Comparison of ENCODE assay signal across 11 cellular contexts in genomic region chr12:11763760-11764520, GRCh38.
DNase-seq lines count a peak whose midpoint lies in the region; ATAC-seq and TF ChIP-seq lines count a peak whose summit lies in the region.
"Had no signal": no experiment of that assay in that cellular context is flagged by ENCODE, and none has a peak within 500 bp of the region (broad histone marks: within the 10 kb centered on the region; RNA-seq: fewer than 3 reads in every experiment).

No MANE protein-coding gene starts in this region.

- H3K4me1 ChIP-seq in ascending aorta (peaks cover 21 to 63% of the 10 kb centered on the region in 2 donors), left lung (peaks cover 30 to 90% of the 10 kb centered on the region in 2 donors), tibial artery (peaks cover 0 to 97% (median 70%) of the 10 kb centered on the region in 4 donors)
- peaks cover 24% of the 10 kb centered on the region for H3K4me1 ChIP-seq in CD8-positive, alpha-beta T cell (ENCODE audit: insufficient read depth, low read length)

- H3K27me3 Mint-ChIP-seq in activated naive CD8-positive, alpha-beta T cell = no peaks in the 10 kb centered on the region
- no peaks in the 10 kb centered on the region for H3K27me3 Mint-ChIP-seq in activated naive CD8-positive, alpha-beta T cell treated with anti-CD3 and anti-CD28 coated beads, Interleukin-2, amount 50 U/mL, for 24 hours
- no peaks in the 10 kb centered on the region for H3K27me3 Mint-ChIP-seq in CD8-positive, alpha-beta T cell (ENCODE audit: low read depth)

- ATAC-seq in activated naive CD8-positive, alpha-beta T cell treated with anti-CD3 and anti-CD28 coated beads, Interleukin-2, amount 50 U/mL, for 24 hours = no peak
- peak; percentile 31 for ATAC-seq in left lung
- ATAC-seq in esophagus mucosa = no peak
- no peak for ATAC-seq in CD8-positive, alpha-beta T cell
- ATAC-seq: left ventricle myocardium superior had no signal

- POLR2A ChIA-PET in CD8-positive, alpha-beta T cell (lab: Charles Lee) = no interaction called here

- peak overlapping the region; percentile 17 for H3K4me3 Mint-ChIP-seq in activated naive CD8-positive, alpha-beta T cell
- H3K4me3 Mint-ChIP-seq in activated naive CD8-positive, alpha-beta T cell treated with anti-CD3 and anti-CD28 coated beads, Interleukin-2, amount 50 U/mL, for 24 hours = no peak overlapping the region
- H3K4me3 Mint-ChIP-seq in CD8-positive, alpha-beta T cell = no peak overlapping the region

- H3K27me3 ChIP-seq in ascending aorta (no peaks in the 10 kb centered on the region), left lung (no peaks in the 10 kb centered on the region), tibial artery (no peaks in the 10 kb centered on the region)
- H3K27me3 ChIP-seq in CD8-positive, alpha-beta T cell (ENCODE audit: insufficient read depth, low read length) = no peaks in the 10 kb centered on the region

- peaks cover 62% of the 10 kb centered on the region for H3K4me1 Mint-ChIP-seq in activated naive CD8-positive, alpha-beta T cell (ENCODE audit: low read depth)
- H3K4me1 Mint-ChIP-seq in activated naive CD8-positive, alpha-beta T cell treated with anti-CD3 and anti-CD28 coated beads, Interleukin-2, amount 50 U/mL, for 24 hours = peaks cover 89% of the 10 kb centered on the region
- peaks cover 50% of the 10 kb centered on the region for H3K4me1 Mint-ChIP-seq in CD8-positive, alpha-beta T cell (ENCODE audit: low read depth)

- DNase-seq in activated naive CD8-positive, alpha-beta T cell treated with anti-CD3 and anti-CD28 coated beads, Interleukin-2, amount 50 U/mL, for 24 hours = no peak
- DNase-seq in ascending aorta (ENCODE audit: low spot score in 2 of 2) = no peak
- no peak for DNase-seq in left lung
- DNase-seq in tibial artery = no peak
- no peak for DNase-seq in LoVo (ENCODE audit: low spot score)
- no peak for DNase-seq in CD8-positive, alpha-beta T cell
- DNase-seq: left ventricle myocardium superior, NCI-H524 had no signal

- no peaks in the 10 kb centered on the region for H3K9me3 Mint-ChIP-seq in activated naive CD8-positive, alpha-beta T cell (ENCODE audit: low read depth)
- H3K9me3 Mint-ChIP-seq in activated naive CD8-positive, alpha-beta T cell treated with anti-CD3 and anti-CD28 coated beads, Interleukin-2, amount 50 U/mL, for 24 hours = no peaks in the 10 kb centered on the region
- no peaks in the 10 kb centered on the region for H3K9me3 Mint-ChIP-seq in CD8-positive, alpha-beta T cell

- no peaks in the 10 kb centered on the region for H3K36me3 ChIP-seq in ascending aorta
- no peaks in the 10 kb centered on the region for H3K36me3 ChIP-seq in left lung
- H3K36me3 ChIP-seq in tibial artery = no peaks in the 10 kb centered on the region
- H3K36me3 ChIP-seq in CD8-positive, alpha-beta T cell (ENCODE audit: insufficient read depth, low read length) = no peaks in the 10 kb centered on the region

- H3K36me3 Mint-ChIP-seq in activated naive CD8-positive, alpha-beta T cell = peaks cover 14% of the 10 kb centered on the region
- peaks cover 6% of the 10 kb centered on the region for H3K36me3 Mint-ChIP-seq in activated naive CD8-positive, alpha-beta T cell treated with anti-CD3 and anti-CD28 coated beads, Interleukin-2, amount 50 U/mL, for 24 hours (ENCODE audit: low read depth)
- H3K36me3 Mint-ChIP-seq in CD8-positive, alpha-beta T cell = no peaks in the 10 kb centered on the region

- peak overlapping the region; percentile 89 for H3K27ac Mint-ChIP-seq in activated naive CD8-positive, alpha-beta T cell
- no peak overlapping the region for H3K27ac Mint-ChIP-seq in activated naive CD8-positive, alpha-beta T cell treated with anti-CD3 and anti-CD28 coated beads, Interleukin-2, amount 50 U/mL, for 24 hours
- H3K27ac Mint-ChIP-seq in CD8-positive, alpha-beta T cell = no peak overlapping the region

- intact Hi-C loops in ascending aorta (cut with DNase I) = loop anchor here (2.0 to 10.0 kb wide), 2 partner anchors 15 to 1141 kb away; no protein-coding TSS in a partner anchor
- intact Hi-C loops in left lung (cut with DNase I) = no loop called here
- intact Hi-C loops in tibial artery (cut with DNase I; ENCODE audit: low total_unique reads) = loop anchor here (10.0 kb wide), 1 partner anchor 109 kb away; no protein-coding TSS in a partner anchor
- intact Hi-C loops in CD8-positive, alpha-beta T cell (cut with DNase I, micrococcal nuclease) = no loop called here

- H3K4me3 ChIP-seq in ascending aorta = peak overlapping the region in 1 of 2 donors; percentile 6
- no peak overlapping the region for H3K4me3 ChIP-seq in left lung
- H3K4me3 ChIP-seq in tibial artery = no peak overlapping the region
- no peak overlapping the region for H3K4me3 ChIP-seq in CD8-positive, alpha-beta T cell (ENCODE audit: low read depth, low read length)

- H3K27ac ChIP-seq in ascending aorta (peak overlapping the region; percentile 89), left lung (peak overlapping the region in 1 of 2 donors; percentile 96), tibial artery (peak overlapping the region; percentile 84)
- H3K27ac ChIP-seq in CD8-positive, alpha-beta T cell (ENCODE audit: low read depth, low read length) = no peak overlapping the region
- H3K27ac ChIP-seq: C4-2B had no signal

- CTCF ChIA-PET in CD8-positive, alpha-beta T cell (lab: Charles Lee) = interaction anchor here (1.0 to 1.7 kb wide), 2 partner anchors 11 to 183 kb away, joined by 4 to 5 read pairs; no protein-coding TSS in a partner anchor

- H3K9me3 ChIP-seq in ascending aorta = no peaks in the 10 kb centered on the region
- H3K9me3 ChIP-seq in left lung = no peaks in the 10 kb centered on the region
- no peaks in the 10 kb centered on the region for H3K9me3 ChIP-seq in tibial artery
- H3K9me3 ChIP-seq in CD8-positive, alpha-beta T cell (ENCODE audit: low read length) = no peaks in the 10 kb centered on the region

- TF ChIP-seq CTCF in ascending aorta (IDR thresholded peaks at IDR 0.05) (no peak), left lung (IDR thresholded peaks at IDR 0.05) (no peak), tibial artery (IDR thresholded peaks at IDR 0.05) (no peak)
- no peak for TF ChIP-seq CTCF in CD8-positive, alpha-beta T cell (IDR thresholded peaks at IDR 0.05)

Comparison
In these comparisons a context has a peak if more than half of its experiments do, and no peak if none do; other contexts are left out.
1. intact Hi-C loops: an anchor here in ascending aorta (2.0 to 10.0 kb wide) and tibial artery (10.0 kb wide); none called in left lung and CD8-positive, alpha-beta T cell.